8 cellular contexts compared by ENCODE assay signal in the genomic region with DNA sequence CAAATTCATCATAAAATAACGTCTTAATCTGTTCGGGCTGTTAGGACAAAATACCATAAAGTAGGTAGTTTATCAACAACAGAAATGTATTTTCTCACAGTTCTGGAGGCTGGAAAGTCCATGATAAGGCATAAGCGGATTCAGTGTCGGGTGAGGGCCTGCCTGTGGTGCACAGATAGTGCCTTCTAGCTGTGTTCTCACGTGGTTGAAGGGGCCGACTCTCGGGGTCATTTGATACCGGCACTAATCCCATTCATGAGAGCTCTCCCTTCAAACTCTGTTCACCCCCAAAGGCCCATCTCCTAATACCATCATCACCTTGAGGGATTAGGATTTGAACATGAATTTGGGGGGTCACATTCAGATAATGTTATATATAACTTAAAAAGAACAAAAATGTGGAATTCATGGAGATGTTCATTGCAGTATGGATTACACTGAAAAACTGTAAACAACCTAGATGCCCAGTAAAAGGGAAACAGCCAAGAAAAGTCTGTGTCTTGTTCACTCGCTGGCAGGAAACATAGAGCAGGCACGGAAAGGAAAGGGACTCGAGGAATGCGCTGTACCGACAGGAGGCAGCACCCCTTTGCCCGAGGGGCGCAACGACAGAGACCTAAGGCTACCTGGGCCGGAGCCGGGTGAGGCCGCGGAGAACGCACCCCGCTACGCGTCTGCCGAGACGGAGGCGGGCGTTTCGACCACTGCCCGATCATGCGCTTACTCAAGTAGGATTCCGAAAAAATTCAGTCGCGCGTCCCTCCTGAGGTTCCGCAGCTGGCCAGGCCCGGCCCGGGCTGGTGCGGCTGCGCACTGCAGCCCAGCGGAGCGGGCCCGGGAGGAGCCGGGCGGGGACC. TPM values are rescaled to one million over a fixed set of nuclear protein-coding genes. Genes with fewer than 3 reads are reported as not detected.
A peak's percentile ranks its signal among the peaks of the same experiment; 100 is the strongest.
DNase-seq lines count a peak whose midpoint lies in the region; ATAC-seq and FAIRE-seq lines count a peak whose summit lies in the region.

No MANE protein-coding gene starts in this region.

- H3K36me3 ChIP-seq in CD4-positive, CD25-positive, alpha-beta regulatory T cell (ENCODE audit: control insufficient read depth, insufficient read depth, low read length), result peaks cover 17% of the 10 kb centered on the region

- CTCF ChIA-PET in activated CD8-positive, alpha-beta T cell treated with anti-CD3 and anti-CD28 coated beads, Interleukin-2, amount 10 ng/mL, durations not matched to agents 7 days and 5 days (lab: Charles Lee), result interaction anchor here (0.7 to 17.2 kb wide), 15 partner anchors 16 to 582 kb away, joined by 3 to 328 read pairs (median 3); partner anchors contain the start of genes HDDC3, RCCD1 and UNC45A

- H3K4me3 Mint-ChIP-seq in CD4-positive, CD25-positive, alpha-beta regulatory T cell, result peak overlapping the region; percentile 89 to 94 (median 91)
- H3K4me3 Mint-ChIP-seq in activated CD8-positive, alpha-beta T cell treated with anti-CD3 and anti-CD28 coated beads, Interleukin-2, amount 10 ng/mL, durations not matched to agents 7 days and 5 days, result peak overlapping the region; percentile 90
- H3K4me3 Mint-ChIP-seq in memory B cell, result peak overlapping the region; percentile 83

- H3K27me3 Mint-ChIP-seq in CD4-positive, CD25-positive, alpha-beta regulatory T cell, result no peaks in the 10 kb centered on the region
- no peaks in the 10 kb centered on the region for H3K27me3 Mint-ChIP-seq in activated CD8-positive, alpha-beta T cell treated with anti-CD3 and anti-CD28 coated beads, Interleukin-2, amount 10 ng/mL, durations not matched to agents 7 days and 5 days (ENCODE audit: low read depth)
- H3K27me3 Mint-ChIP-seq in memory B cell, result no peaks in the 10 kb centered on the region

- H3K27me3 ChIP-seq in CD4-positive, CD25-positive, alpha-beta regulatory T cell (ENCODE audit: control insufficient read depth, insufficient read depth, low read length), result no peaks in the 10 kb centered on the region

- peaks cover 4 to 34% (median 18%) of the 10 kb centered on the region in 4 donors for H3K4me1 Mint-ChIP-seq in CD4-positive, CD25-positive, alpha-beta regulatory T cell
- peaks cover 28% of the 10 kb centered on the region for H3K4me1 Mint-ChIP-seq in activated CD8-positive, alpha-beta T cell treated with anti-CD3 and anti-CD28 coated beads, Interleukin-2, amount 10 ng/mL, durations not matched to agents 7 days and 5 days (ENCODE audit: low read depth)
- H3K4me1 Mint-ChIP-seq in memory B cell, result peaks cover 22% of the 10 kb centered on the region

- peaks cover 0 to 3% (median 0%) of the 10 kb centered on the region in 7 donors for H3K9me3 Mint-ChIP-seq in CD4-positive, CD25-positive, alpha-beta regulatory T cell
- no peaks in the 10 kb centered on the region for H3K9me3 Mint-ChIP-seq in activated CD8-positive, alpha-beta T cell treated with anti-CD3 and anti-CD28 coated beads, Interleukin-2, amount 10 ng/mL, durations not matched to agents 7 days and 5 days (ENCODE audit: insufficient read depth)
- H3K9me3 Mint-ChIP-seq in memory B cell, result no peaks in the 10 kb centered on the region

- DNase-seq in CD4-positive, CD25-positive, alpha-beta regulatory T cell, result peak; percentile 59 to 84 (median 76)
- peak; percentile 95 for DNase-seq in GM19239 (ENCODE audit: insufficient read length, low spot score)
- peak; percentile 78 for DNase-seq in NCI-H526 treated with DMSO at 0.1 percent for 48 hours (lab: John Stamatoyannopoulos, UW)
- DNase-seq in activated CD8-positive, alpha-beta T cell treated with anti-CD3 and anti-CD28 coated beads, Interleukin-2, amount 10 ng/mL, durations not matched to agents 7 days and 5 days, result peak; percentile 80
- peak; percentile 46 for DNase-seq in effector CD8-positive, alpha-beta T cell (lab: John Stamatoyannopoulos, UW)
- peak; percentile 64 to 71 for DNase-seq in memory B cell (ENCODE audit: low spot score in 2 of 2)
- DNase-seq in stimulated activated CD8-positive, alpha-beta memory T cell treated with anti-CD3 and anti-CD28 coated beads, Interleukin-12 subunit alpha, Interleukin-12 subunit beta, amount 100 ng/mL, for 24 hours (ENCODE audit: extremely low read depth), result peak; percentile 47

- H3K4me3 ChIP-seq in CD4-positive, CD25-positive, alpha-beta regulatory T cell (ENCODE audit: low read depth, low read length), result peak overlapping the region; percentile 39

- POLR2A ChIA-PET in activated CD8-positive, alpha-beta T cell treated with anti-CD3 and anti-CD28 coated beads, Interleukin-2, amount 10 ng/mL, durations not matched to agents 7 days and 5 days (lab: Charles Lee), result interaction anchor here (0.6 to 8.8 kb wide), 6 partner anchors 10 to 112 kb away, joined by 3 to 110 read pairs (median 4); partner anchors contain the start of genes HDDC3 and UNC45A

- H3K4me1 ChIP-seq in CD4-positive, CD25-positive, alpha-beta regulatory T cell (ENCODE audit: control insufficient read depth, insufficient read depth, low read length, poor library complexity, severe bottlenecking), result peaks cover 16% of the 10 kb centered on the region

- peak overlapping the region; percentile 92 to 95 (median 92) for H3K27ac Mint-ChIP-seq in CD4-positive, CD25-positive, alpha-beta regulatory T cell
- peak overlapping the region; percentile 93 for H3K27ac Mint-ChIP-seq in activated CD8-positive, alpha-beta T cell treated with anti-CD3 and anti-CD28 coated beads, Interleukin-2, amount 10 ng/mL, durations not matched to agents 7 days and 5 days
- H3K27ac Mint-ChIP-seq in memory B cell, result peak overlapping the region; percentile 85

- H3K36me3 Mint-ChIP-seq in CD4-positive, CD25-positive, alpha-beta regulatory T cell, result peaks cover 15% of the 10 kb centered on the region
- peaks cover 22% of the 10 kb centered on the region for H3K36me3 Mint-ChIP-seq in activated CD8-positive, alpha-beta T cell treated with anti-CD3 and anti-CD28 coated beads, Interleukin-2, amount 10 ng/mL, durations not matched to agents 7 days and 5 days (ENCODE audit: low read depth)
- H3K36me3 Mint-ChIP-seq in memory B cell, result peaks cover 13% of the 10 kb centered on the region

- no peaks in the 10 kb centered on the region for H3K9me3 ChIP-seq in CD4-positive, CD25-positive, alpha-beta regulatory T cell (ENCODE audit: control insufficient read depth in 2 of 2, low read length in 2 of 2)

- FAIRE-seq in GM19239 (lab: Jason Lieb, UNC), result peak; percentile 87

- ATAC-seq in CD4-positive, CD25-positive, alpha-beta regulatory T cell (ENCODE audit: low read depth in 2 of 2), result peak; percentile 71 to 73
- ATAC-seq in HG03439 (IDR thresholded peaks at IDR 0.05; ENCODE audit: unreplicated experiment) (peak; percentile 66), memory B cell (ENCODE audit: low read depth) (peak; percentile 72)
- ATAC-seq in activated CD8-positive, alpha-beta T cell treated with anti-CD3 and anti-CD28 coated beads, Interleukin-2, amount 10 ng/mL, durations not matched to agents 7 days and 5 days, result peak; percentile 84

- H3K27ac ChIP-seq in CD4-positive, CD25-positive, alpha-beta regulatory T cell (ENCODE audit: insufficient read depth, low read length, poor library complexity, severe bottlenecking), result peak overlapping the region; percentile 66

RNA-seq across cellular contexts. Expression of gene MAN2A2, which starts 1.1 kb away (rescaled TPM):
- 120 TPM for total RNA-seq in CD4-positive, CD25-positive, alpha-beta regulatory T cell
- 1 to 10 TPM; 3.8 to 6.6 (median 5.7) TPM for polyA plus RNA-seq in CD4-positive, CD25-positive, alpha-beta regulatory T cell
- total RNA-seq in activated CD8-positive, alpha-beta T cell treated with anti-CD3 and anti-CD28 coated beads, Interleukin-2, amount 10 ng/mL, durations not matched to agents 7 days and 5 days, result 10 to 100 TPM; 82.7 to 97.7 TPM

RNA-seq across cellular contexts. Expression of gene FES, which starts 17.7 kb away (rescaled TPM):
- 3.8 TPM for total RNA-seq in CD4-positive, CD25-positive, alpha-beta regulatory T cell
- polyA plus RNA-seq in CD4-positive, CD25-positive, alpha-beta regulatory T cell, result under 1 TPM in 2 of 4 donors, not detected in 2; 0.13 TPM
- total RNA-seq in activated CD8-positive, alpha-beta T cell treated with anti-CD3 and anti-CD28 coated beads, Interleukin-2, amount 10 ng/mL, durations not matched to agents 7 days and 5 days, result 10 to 100 TPM; 10.5 to 11.1 TPM

RNA-seq across cellular contexts. Expression of gene HDDC3, which starts 30.3 kb away (rescaled TPM):
- total RNA-seq in CD4-positive, CD25-positive, alpha-beta regulatory T cell, result 15.6 TPM
- polyA plus RNA-seq in CD4-positive, CD25-positive, alpha-beta regulatory T cell, result 10 to 100 TPM; 24.4 to 36.2 (median 33.3) TPM
- total RNA-seq in activated CD8-positive, alpha-beta T cell treated with anti-CD3 and anti-CD28 coated beads, Interleukin-2, amount 10 ng/mL, durations not matched to agents 7 days and 5 days, result 10 to 100 TPM; 23.8 to 26.9 TPM

RNA-seq across cellular contexts. Expression of gene UNC45A, which starts 33.1 kb away (rescaled TPM):
- 48.3 TPM for total RNA-seq in CD4-positive, CD25-positive, alpha-beta regulatory T cell
- polyA plus RNA-seq in CD4-positive, CD25-positive, alpha-beta regulatory T cell, result 10 to 100 TPM; 45.4 to 65.9 (median 59.3) TPM
- 10 to 100 TPM; 74.6 to 81.4 TPM for total RNA-seq in activated CD8-positive, alpha-beta T cell treated with anti-CD3 and anti-CD28 coated beads, Interleukin-2, amount 10 ng/mL, durations not matched to agents 7 days and 5 days

RNA-seq across cellular contexts. Expression of gene FURIN, which starts 33.6 kb away (rescaled TPM):
- total RNA-seq in CD4-positive, CD25-positive, alpha-beta regulatory T cell, result 62.5 TPM
- polyA plus RNA-seq in CD4-positive, CD25-positive, alpha-beta regulatory T cell, result 1 to 10 TPM; 2.9 to 8.6 (median 5.7) TPM
- total RNA-seq in activated CD8-positive, alpha-beta T cell treated with anti-CD3 and anti-CD28 coated beads, Interleukin-2, amount 10 ng/mL, durations not matched to agents 7 days and 5 days, result 10 to 100 TPM; 86.0 to 86.5 TPM

Comparison
In these comparisons a context has a peak if more than half of its experiments do, and no peak if none do; other contexts are left out.
1. Peak in every context shown above with its lines: DNase-seq, ATAC-seq, H3K4me3 ChIP-seq and H3K27ac ChIP-seq.